In the genomic region with DNA sequence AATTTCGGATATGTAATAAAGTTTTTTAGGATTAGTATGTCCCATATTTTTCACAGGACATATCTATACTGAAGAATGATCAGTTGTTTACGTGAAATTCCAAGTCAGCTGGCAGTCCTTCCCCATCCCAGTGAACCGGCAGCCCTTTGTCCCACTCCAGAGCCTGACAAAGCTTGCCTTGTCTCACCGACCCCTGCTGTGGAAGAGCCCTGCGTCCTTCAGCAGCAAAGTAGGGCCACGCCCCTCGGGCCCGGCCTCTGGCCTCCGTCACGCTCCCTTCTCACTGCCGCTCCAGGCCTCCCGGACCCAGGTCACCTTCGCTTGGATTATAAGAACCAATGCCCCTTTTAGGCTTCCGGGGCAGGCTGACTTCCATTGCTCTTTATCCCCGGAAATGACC, we compare ENCODE assay signal across 1 cellular context.
TF ChIP-seq lines count a peak whose summit lies in the region.

No MANE protein-coding gene starts in this region.

TF ChIP-seq in WTC11, 78 proteins besides CTCF, POLR2A, EP300 and RAD21 (continued from another document):
- TF ChIP-seq, protein P1, sequence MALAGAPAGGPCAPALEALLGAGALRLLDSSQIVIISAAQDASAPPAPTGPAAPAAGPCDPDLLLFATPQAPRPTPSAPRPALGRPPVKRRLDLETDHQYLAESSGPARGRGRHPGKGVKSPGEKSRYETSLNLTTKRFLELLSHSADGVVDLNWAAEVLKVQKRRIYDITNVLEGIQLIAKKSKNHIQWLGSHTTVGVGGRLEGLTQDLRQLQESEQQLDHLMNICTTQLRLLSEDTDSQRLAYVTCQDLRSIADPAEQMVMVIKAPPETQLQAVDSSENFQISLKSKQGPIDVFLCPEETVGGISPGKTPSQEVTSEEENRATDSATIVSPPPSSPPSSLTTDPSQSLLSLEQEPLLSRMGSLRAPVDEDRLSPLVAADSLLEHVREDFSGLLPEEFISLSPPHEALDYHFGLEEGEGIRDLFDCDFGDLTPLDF (CRISPR knock-in tag; IDR thresholded peaks at IDR 0.05), result no peak
- TF ChIP-seq E2F4 (CRISPR knock-in tag; IDR thresholded peaks at IDR 0.05; ENCODE audit: borderline replicate concordance, low read depth) (no peak), ZNF281 (CRISPR knock-in tag; IDR thresholded peaks at IDR 0.05) (no peak), TEAD4 (CRISPR knock-in tag; IDR thresholded peaks at IDR 0.05) (no peak), NR3C1 (CRISPR knock-in tag; conservative IDR thresholded peaks at IDR 0.05; ENCODE audit: low read depth) (no peak), JUN (CRISPR knock-in tag; IDR thresholded peaks at IDR 0.05) (no peak), FOXJ3 (CRISPR knock-in tag; IDR thresholded peaks at IDR 0.05; ENCODE audit: borderline replicate concordance) (no peak), ATF6 (CRISPR knock-in tag; IDR thresholded peaks at IDR 0.05) (no peak), NFE2L1 (CRISPR knock-in tag; IDR thresholded peaks at IDR 0.05) (no peak), HMGA2 (CRISPR knock-in tag; IDR thresholded peaks at IDR 0.05) (no peak)
